ENCODE assay signal across 1 cellular context in the genomic region with DNA sequence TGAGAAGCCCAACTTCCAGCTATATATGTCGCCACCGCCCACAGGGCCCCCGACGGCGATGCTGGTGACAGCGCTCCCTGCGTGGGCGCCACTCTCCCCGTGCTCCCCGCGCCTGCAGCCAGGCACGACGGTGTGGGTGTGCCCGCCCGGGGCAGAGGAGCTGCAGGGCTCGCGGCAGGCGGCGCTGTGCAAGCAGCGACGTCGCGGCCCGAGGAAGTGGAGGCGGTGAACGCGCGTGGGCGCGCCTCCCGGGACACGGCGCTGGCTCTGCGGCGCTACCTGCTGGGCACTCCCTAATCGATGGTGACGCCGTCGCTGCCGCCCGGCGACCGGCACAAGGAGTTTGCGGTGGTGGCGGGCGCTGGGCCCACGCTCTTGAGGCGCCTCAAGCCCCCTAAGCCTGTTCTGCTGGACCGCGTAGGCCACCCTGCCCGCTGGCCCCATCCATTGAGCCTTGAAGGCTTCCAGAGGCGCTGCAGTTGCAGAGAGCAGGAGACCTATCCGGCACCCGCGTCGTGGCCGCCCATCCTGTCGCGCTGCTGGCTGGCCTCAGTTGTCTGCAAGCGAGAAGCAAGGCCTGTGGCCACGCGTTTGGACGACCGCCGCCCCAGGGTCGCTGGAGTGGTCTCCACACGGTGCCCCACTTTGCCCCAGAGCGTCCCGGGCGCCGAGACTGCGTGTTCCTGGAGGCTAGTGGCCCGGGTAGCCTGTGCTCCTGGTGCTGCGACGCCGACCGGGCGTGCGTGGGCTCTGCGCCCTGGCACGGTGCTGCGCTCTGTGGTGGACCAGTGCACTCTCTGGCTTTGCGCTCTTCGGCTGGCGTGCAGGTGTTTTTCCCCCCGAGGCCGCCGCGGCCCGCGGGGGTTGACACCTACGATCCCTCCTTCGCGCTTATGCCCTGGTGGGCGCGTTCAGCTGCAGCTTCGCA.
TF ChIP-seq lines count a peak whose summit lies in the region.

No MANE protein-coding gene starts in this region.

TF ChIP-seq in GM23338, 12 proteins besides CTCF, POLR2A, EP300 and RAD21 (continued from another document):
- TF ChIP-seq, protein P1, sequence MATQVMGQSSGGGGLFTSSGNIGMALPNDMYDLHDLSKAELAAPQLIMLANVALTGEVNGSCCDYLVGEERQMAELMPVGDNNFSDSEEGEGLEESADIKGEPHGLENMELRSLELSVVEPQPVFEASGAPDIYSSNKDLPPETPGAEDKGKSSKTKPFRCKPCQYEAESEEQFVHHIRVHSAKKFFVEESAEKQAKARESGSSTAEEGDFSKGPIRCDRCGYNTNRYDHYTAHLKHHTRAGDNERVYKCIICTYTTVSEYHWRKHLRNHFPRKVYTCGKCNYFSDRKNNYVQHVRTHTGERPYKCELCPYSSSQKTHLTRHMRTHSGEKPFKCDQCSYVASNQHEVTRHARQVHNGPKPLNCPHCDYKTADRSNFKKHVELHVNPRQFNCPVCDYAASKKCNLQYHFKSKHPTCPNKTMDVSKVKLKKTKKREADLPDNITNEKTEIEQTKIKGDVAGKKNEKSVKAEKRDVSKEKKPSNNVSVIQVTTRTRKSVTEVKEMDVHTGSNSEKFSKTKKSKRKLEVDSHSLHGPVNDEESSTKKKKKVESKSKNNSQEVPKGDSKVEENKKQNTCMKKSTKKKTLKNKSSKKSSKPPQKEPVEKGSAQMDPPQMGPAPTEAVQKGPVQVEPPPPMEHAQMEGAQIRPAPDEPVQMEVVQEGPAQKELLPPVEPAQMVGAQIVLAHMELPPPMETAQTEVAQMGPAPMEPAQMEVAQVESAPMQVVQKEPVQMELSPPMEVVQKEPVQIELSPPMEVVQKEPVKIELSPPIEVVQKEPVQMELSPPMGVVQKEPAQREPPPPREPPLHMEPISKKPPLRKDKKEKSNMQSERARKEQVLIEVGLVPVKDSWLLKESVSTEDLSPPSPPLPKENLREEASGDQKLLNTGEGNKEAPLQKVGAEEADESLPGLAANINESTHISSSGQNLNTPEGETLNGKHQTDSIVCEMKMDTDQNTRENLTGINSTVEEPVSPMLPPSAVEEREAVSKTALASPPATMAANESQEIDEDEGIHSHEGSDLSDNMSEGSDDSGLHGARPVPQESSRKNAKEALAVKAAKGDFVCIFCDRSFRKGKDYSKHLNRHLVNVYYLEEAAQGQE (IDR thresholded peaks at IDR 0.05; ENCODE audit: unreplicated experiment), result no peak
- TF ChIP-seq, protein P2, sequence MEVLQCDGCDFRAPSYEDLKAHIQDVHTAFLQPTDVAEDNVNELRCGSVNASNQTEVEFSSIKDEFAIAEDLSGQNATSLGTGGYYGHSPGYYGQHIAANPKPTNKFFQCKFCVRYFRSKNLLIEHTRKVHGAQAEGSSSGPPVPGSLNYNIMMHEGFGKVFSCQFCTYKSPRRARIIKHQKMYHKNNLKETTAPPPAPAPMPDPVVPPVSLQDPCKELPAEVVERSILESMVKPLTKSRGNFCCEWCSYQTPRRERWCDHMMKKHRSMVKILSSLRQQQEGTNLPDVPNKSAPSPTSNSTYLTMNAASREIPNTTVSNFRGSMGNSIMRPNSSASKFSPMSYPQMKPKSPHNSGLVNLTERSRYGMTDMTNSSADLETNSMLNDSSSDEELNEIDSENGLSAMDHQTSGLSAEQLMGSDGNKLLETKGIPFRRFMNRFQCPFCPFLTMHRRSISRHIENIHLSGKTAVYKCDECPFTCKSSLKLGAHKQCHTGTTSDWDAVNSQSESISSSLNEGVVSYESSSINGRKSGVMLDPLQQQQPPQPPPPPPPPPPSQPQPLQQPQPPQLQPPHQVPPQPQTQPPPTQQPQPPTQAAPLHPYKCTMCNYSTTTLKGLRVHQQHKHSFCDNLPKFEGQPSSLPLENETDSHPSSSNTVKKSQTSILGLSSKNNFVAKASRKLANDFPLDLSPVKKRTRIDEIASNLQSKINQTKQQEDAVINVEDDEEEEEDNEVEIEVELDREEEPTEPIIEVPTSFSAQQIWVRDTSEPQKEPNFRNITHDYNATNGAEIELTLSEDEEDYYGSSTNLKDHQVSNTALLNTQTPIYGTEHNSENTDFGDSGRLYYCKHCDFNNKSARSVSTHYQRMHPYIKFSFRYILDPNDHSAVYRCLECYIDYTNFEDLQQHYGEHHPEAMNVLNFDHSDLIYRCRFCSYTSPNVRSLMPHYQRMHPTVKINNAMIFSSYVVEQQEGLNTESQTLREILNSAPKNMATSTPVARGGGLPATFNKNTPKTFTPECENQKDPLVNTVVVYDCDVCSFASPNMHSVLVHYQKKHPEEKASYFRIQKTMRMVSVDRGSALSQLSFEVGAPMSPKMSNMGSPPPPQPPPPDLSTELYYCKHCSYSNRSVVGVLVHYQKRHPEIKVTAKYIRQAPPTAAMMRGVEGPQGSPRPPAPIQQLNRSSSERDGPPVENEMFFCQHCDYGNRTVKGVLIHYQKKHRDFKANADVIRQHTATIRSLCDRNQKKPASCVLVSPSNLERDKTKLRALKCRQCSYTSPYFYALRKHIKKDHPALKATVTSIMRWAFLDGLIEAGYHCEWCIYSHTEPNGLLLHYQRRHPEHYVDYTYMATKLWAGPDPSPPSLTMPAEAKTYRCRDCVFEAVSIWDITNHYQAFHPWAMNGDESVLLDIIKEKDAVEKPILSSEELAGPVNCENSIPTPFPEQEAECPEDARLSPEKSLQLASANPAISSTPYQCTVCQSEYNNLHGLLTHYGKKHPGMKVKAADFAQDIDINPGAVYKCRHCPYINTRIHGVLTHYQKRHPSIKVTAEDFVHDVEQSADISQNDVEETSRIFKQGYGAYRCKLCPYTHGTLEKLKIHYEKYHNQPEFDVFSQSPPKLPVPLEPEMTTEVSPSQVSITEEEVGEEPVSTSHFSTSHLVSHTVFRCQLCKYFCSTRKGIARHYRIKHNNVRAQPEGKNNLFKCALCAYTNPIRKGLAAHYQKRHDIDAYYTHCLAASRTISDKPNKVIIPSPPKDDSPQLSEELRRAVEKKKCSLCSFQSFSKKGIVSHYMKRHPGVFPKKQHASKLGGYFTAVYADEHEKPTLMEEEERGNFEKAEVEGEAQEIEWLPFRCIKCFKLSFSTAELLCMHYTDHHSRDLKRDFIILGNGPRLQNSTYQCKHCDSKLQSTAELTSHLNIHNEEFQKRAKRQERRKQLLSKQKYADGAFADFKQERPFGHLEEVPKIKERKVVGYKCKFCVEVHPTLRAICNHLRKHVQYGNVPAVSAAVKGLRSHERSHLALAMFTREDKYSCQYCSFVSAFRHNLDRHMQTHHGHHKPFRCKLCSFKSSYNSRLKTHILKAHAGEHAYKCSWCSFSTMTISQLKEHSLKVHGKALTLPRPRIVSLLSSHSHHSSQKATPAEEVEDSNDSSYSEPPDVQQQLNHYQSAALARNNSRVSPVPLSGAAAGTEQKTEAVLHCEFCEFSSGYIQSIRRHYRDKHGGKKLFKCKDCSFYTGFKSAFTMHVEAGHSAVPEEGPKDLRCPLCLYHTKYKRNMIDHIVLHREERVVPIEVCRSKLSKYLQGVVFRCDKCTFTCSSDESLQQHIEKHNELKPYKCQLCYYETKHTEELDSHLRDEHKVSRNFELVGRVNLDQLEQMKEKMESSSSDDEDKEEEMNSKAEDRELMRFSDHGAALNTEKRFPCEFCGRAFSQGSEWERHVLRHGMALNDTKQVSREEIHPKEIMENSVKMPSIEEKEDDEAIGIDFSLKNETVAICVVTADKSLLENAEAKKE (CRISPR knock-in tag; IDR thresholded peaks at IDR 0.05), result no peak
